2 cellular contexts compared by ENCODE assay signal in the genomic region with DNA sequence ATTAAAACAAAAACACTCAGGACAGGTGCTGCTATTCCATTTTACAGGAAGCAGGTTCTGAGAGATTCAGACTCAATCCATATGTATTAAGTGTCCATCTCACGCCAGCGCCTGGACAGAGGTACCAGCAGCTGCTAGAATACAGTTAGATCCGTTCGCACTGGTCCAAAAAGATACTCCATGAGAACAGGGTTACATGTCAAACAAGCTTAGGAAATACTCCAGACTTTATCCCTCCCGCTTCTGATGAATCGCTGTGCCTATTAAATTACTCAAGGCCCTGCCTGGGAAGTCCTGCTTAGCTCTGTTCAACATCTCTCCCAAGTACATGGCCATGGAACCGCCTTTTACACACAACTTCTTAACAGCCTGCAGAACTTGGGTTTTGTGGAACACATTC.
TF ChIP-seq lines count a peak whose summit lies in the region.

No MANE protein-coding gene starts in this region.

TF ChIP-seq in SK-N-SH treated with all-trans-retinoic acid at 6 μM for 48 hours, 23 proteins besides CTCF, POLR2A, EP300 and RAD21 (continued from another document):
- TF ChIP-seq, protein P1, sequence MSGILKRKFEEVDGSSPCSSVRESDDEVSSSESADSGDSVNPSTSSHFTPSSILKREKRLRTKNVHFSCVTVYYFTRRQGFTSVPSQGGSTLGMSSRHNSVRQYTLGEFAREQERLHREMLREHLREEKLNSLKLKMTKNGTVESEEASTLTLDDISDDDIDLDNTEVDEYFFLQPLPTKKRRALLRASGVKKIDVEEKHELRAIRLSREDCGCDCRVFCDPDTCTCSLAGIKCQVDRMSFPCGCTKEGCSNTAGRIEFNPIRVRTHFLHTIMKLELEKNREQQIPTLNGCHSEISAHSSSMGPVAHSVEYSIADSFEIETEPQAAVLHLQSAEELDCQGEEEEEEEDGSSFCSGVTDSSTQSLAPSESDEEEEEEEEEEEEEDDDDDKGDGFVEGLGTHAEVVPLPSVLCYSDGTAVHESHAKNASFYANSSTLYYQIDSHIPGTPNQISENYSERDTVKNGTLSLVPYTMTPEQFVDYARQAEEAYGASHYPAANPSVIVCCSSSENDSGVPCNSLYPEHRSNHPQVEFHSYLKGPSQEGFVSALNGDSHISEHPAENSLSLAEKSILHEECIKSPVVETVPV (CRISPR knock-in tag; IDR thresholded peaks at IDR 0.05), result no peak
- TF ChIP-seq ZC3H10 (CRISPR knock-in tag; IDR thresholded peaks at IDR 0.05) (no peak), GLIS3 (CRISPR knock-in tag; IDR thresholded peaks at IDR 0.05) (no peak), RARB (CRISPR knock-in tag; IDR thresholded peaks at IDR 0.05) (no peak), BACH2 (CRISPR knock-in tag; IDR thresholded peaks at IDR 0.05; ENCODE audit: borderline replicate concordance) (no peak), TCF4 (CRISPR knock-in tag; IDR thresholded peaks at IDR 0.05; ENCODE audit: borderline replicate concordance) (no peak), SNAI2 (CRISPR knock-in tag; IDR thresholded peaks at IDR 0.05) (no peak), ZNF565 (CRISPR knock-in tag; conservative IDR thresholded peaks at IDR 0.05; ENCODE audit: low read depth) (no peak), ZNF70 (CRISPR knock-in tag; IDR thresholded peaks at IDR 0.05) (no peak), PPARA (CRISPR knock-in tag; IDR thresholded peaks at IDR 0.05; ENCODE audit: borderline replicate concordance) (no peak)

TF ChIP-seq in SK-N-SH, 30 proteins besides CTCF, POLR2A, EP300 and RAD21 (continued from another document):
- TF ChIP-seq FOSL2 (IDR thresholded peaks at IDR 0.05; ENCODE audit: borderline replicate concordance, low read depth), result no peak
- TF ChIP-seq RFX5 (IDR thresholded peaks at IDR 0.05; ENCODE audit: low read length), result no peak
- TF ChIP-seq MEF2A (IDR thresholded peaks at IDR 0.05; ENCODE audit: borderline replicate concordance, low read depth), result no peak
- TF ChIP-seq, protein P2, sequence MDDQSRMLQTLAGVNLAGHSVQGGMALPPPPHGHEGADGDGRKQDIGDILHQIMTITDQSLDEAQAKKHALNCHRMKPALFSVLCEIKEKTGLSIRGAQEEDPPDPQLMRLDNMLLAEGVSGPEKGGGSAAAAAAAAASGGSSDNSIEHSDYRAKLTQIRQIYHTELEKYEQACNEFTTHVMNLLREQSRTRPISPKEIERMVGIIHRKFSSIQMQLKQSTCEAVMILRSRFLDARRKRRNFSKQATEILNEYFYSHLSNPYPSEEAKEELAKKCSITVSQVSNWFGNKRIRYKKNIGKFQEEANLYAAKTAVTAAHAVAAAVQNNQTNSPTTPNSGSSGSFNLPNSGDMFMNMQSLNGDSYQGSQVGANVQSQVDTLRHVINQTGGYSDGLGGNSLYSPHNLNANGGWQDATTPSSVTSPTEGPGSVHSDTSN (IDR thresholded peaks at IDR 0.05), result no peak
- TF ChIP-seq CHD2 (IDR thresholded peaks at IDR 0.05; ENCODE audit: low read length, partially characterized antibody), result no peak
- no peak for TF ChIP-seq SIN3A (IDR thresholded peaks at IDR 0.05; ENCODE audit: borderline replicate concordance, low read depth, low read length)
- no peak for TF ChIP-seq GATA2 (CRISPR knock-in tag; IDR thresholded peaks at IDR 0.05)
- TF ChIP-seq FOXM1 (IDR thresholded peaks at IDR 0.05; ENCODE audit: low read depth), result no peak
- TF ChIP-seq EZH2phosphoT487 (IDR thresholded peaks at IDR 0.05; ENCODE audit: borderline replicate concordance, low read depth), result no peak
- TF ChIP-seq, protein P3, sequence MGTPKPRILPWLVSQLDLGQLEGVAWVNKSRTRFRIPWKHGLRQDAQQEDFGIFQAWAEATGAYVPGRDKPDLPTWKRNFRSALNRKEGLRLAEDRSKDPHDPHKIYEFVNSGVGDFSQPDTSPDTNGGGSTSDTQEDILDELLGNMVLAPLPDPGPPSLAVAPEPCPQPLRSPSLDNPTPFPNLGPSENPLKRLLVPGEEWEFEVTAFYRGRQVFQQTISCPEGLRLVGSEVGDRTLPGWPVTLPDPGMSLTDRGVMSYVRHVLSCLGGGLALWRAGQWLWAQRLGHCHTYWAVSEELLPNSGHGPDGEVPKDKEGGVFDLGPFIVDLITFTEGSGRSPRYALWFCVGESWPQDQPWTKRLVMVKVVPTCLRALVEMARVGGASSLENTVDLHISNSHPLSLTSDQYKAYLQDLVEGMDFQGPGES (IDR thresholded peaks at IDR 0.05; ENCODE audit: low read depth, low read length), result no peak
- TF ChIP-seq, protein P4, sequence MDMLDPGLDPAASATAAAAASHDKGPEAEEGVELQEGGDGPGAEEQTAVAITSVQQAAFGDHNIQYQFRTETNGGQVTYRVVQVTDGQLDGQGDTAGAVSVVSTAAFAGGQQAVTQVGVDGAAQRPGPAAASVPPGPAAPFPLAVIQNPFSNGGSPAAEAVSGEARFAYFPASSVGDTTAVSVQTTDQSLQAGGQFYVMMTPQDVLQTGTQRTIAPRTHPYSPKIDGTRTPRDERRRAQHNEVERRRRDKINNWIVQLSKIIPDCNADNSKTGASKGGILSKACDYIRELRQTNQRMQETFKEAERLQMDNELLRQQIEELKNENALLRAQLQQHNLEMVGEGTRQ (IDR thresholded peaks at IDR 0.05; ENCODE audit: borderline replicate concordance, low read depth, low read length), result no peak
- no peak for TF ChIP-seq GABPA (IDR thresholded peaks at IDR 0.05; ENCODE audit: low read depth)
